Comparison of ENCODE assay signal across 8 cellular contexts in genomic region chr10:103493362-103493871, GRCh38. TPM values are rescaled to one million over a fixed set of nuclear protein-coding genes. Genes with fewer than 3 reads are reported as not detected.
DNase-seq lines count a peak whose midpoint lies in the region; ATAC-seq and TF ChIP-seq lines count a peak whose summit lies in the region.

Gene NEURL1, plus strand, starts transcription at chr10:103493705. Its CDS starts 683 bp downstream, at chr10:103494388.

- DNase-seq in GM12865 (ENCODE audit: low read depth) (peak; percentile 27), NCI-H69 (lab: John Stamatoyannopoulos, UW) (peak; percentile 78), cardiac fibroblast (ENCODE audit: low read depth in 2 of 2) (no peak), lower leg skin (ENCODE audit: low spot score in 2 of 2) (no peak), NCI-H1694 treated with DMSO at 0.1 percent for 48 hours (lab: John Stamatoyannopoulos, UW) (no peak)
- no peak for DNase-seq in stimulated activated naive B cell treated with anti-CD40 and anti-IgM and Interleukin-4, amounts not matched to agents 10 μg/mL and 1 μg/mL and 100 μg/mL, for 72 hours

- peaks cover 46 to 64% of the 10 kb centered on the region in 2 donors for H3K27me3 Mint-ChIP-seq in stimulated activated naive B cell treated with anti-CD40 and anti-IgM and Interleukin-4, amounts not matched to agents 10 μg/mL and 1 μg/mL and 100 μg/mL, for 72 hours

- intact Hi-C loops in lower leg skin (cut with DNase I; ENCODE audit: low total_unique reads), result no loop called here

- no peak for TF ChIP-seq POLR2A in lower leg skin (IDR thresholded peaks at IDR 0.05)

- whole genome bisulfite sequencing in lower leg skin, 2 donors, result 4 to 6% methylated on average over 23 to 38 of the region's 57 CpGs

- ATAC-seq in stimulated activated naive B cell treated with anti-CD40 and anti-IgM and Interleukin-4, amounts not matched to agents 10 μg/mL and 1 μg/mL and 100 μg/mL, for 72 hours (replicated peaks), result peak; percentile 5 to 9
- ATAC-seq in HG02981 (IDR thresholded peaks at IDR 0.05; ENCODE audit: unreplicated experiment), result no peak
- no peak for ATAC-seq in activated CD4-positive, CD25-positive, alpha-beta regulatory T cell treated with anti-CD3 and anti-CD28 coated beads, Interleukin-2, amount 50 U/mL, for 24 hours

- H3K4me1 Mint-ChIP-seq in stimulated activated naive B cell treated with anti-CD40 and anti-IgM and Interleukin-4, amounts not matched to agents 10 μg/mL and 1 μg/mL and 100 μg/mL, for 72 hours, result peaks cover 29 to 44% of the 10 kb centered on the region in 2 donors

- H3K27ac Mint-ChIP-seq in stimulated activated naive B cell treated with anti-CD40 and anti-IgM and Interleukin-4, amounts not matched to agents 10 μg/mL and 1 μg/mL and 100 μg/mL, for 72 hours, result peak within 1 kb of the TSS; percentile 42

- no peaks in the 10 kb centered on the region for H3K9me3 Mint-ChIP-seq in stimulated activated naive B cell treated with anti-CD40 and anti-IgM and Interleukin-4, amounts not matched to agents 10 μg/mL and 1 μg/mL and 100 μg/mL, for 72 hours

- H3K36me3 Mint-ChIP-seq in stimulated activated naive B cell treated with anti-CD40 and anti-IgM and Interleukin-4, amounts not matched to agents 10 μg/mL and 1 μg/mL and 100 μg/mL, for 72 hours, result no peaks in the 10 kb centered on the region

- peak within 1 kb of the TSS; percentile 83 to 88 for H3K4me3 Mint-ChIP-seq in stimulated activated naive B cell treated with anti-CD40 and anti-IgM and Interleukin-4, amounts not matched to agents 10 μg/mL and 1 μg/mL and 100 μg/mL, for 72 hours

- TF ChIP-seq CTCF in GM12865 (IDR thresholded peaks at IDR 0.05; ENCODE audit: insufficient read depth, low read depth, low read length, missing control alignments) (no peak), cardiac fibroblast (IDR thresholded peaks at IDR 0.05; ENCODE audit: low read depth, low read length) (no peak), lower leg skin (IDR thresholded peaks at IDR 0.05) (no peak)

- H3K4me3 ChIP-seq in GM12865 (ENCODE audit: low read depth, low read length) (peak within 1 kb of the TSS; percentile 47), cardiac fibroblast (replicated peaks in 1 of 2; ENCODE audit: low read depth in 2 of 2, low read length in 2 of 2) (peak within 1 kb of the TSS; percentile 37 to 44), lower leg skin (ENCODE audit: low read depth, poor library complexity, severe bottlenecking) (peak within 1 kb of the TSS; percentile 22)

RNA-seq across cellular contexts. Expression of gene NEURL1, which starts in this region (rescaled TPM):
- under 1 TPM in 3 of 4 donors, not detected in 1; 0.13 to 0.23 (median 0.22) TPM for total RNA-seq in lower leg skin

Comparison
In these comparisons a context has a peak if more than half of its experiments do, and no peak if none do; other contexts are left out.
1. DNase-seq: peak in GM12865 (single experiment) and NCI-H69 (single experiment); none in cardiac fibroblast (0 of 2), lower leg skin (0 of 2), stimulated activated naive B cell treated with anti-CD40 and anti-IgM and Interleukin-4, amounts not matched to agents 10 μg/mL and 1 μg/mL and 100 μg/mL, for 72 hours (single experiment) and NCI-H1694 treated with DMSO at 0.1 percent for 48 hours (single experiment).
2. ATAC-seq: peak in stimulated activated naive B cell treated with anti-CD40 and anti-IgM and Interleukin-4, amounts not matched to agents 10 μg/mL and 1 μg/mL and 100 μg/mL, for 72 hours (2 of 2); none in HG02981 (single experiment) and activated CD4-positive, CD25-positive, alpha-beta regulatory T cell treated with anti-CD3 and anti-CD28 coated beads, Interleukin-2, amount 50 U/mL, for 24 hours (0 of 2).
3. Peak in every context shown above with its lines, with median percentiles within 50 percentile points of each other: H3K4me3 ChIP-seq.